ENCODE assay signal across 3 cellular contexts in genomic region chr12:56202366-56202765, GRCh38.
A peak's percentile ranks its signal among the peaks of the same experiment; 100 is the strongest.
TF ChIP-seq lines count a peak whose summit lies in the region.

No MANE protein-coding gene starts in this region.

TF ChIP-seq in SK-N-SH treated with all-trans-retinoic acid at 6 μM for 48 hours, 23 proteins besides CTCF, POLR2A, EP300 and RAD21 (continued from another document):
- TF ChIP-seq ZNF565 (CRISPR knock-in tag; conservative IDR thresholded peaks at IDR 0.05; ENCODE audit: low read depth) (no peak), CSRNP3 (CRISPR knock-in tag; IDR thresholded peaks at IDR 0.05) (no peak), ESRRG (CRISPR knock-in tag; IDR thresholded peaks at IDR 0.05) (0 out of 2 replicates have a peak, but pooled peaks have one; percentile 23), ISL1 (CRISPR knock-in tag; IDR thresholded peaks at IDR 0.05) (no peak)
TF ChIP-seq in SK-N-SH treated with all-trans-retinoic acid at 6 μM for 48 hours: peak in this region for 1.

TF ChIP-seq in SK-N-SH, 30 proteins besides CTCF, POLR2A, EP300 and RAD21:
- TF ChIP-seq TEAD4 (IDR thresholded peaks at IDR 0.05; ENCODE audit: borderline replicate concordance, insufficient read depth) (no peak), FOXJ3 (CRISPR knock-in tag; IDR thresholded peaks at IDR 0.05) (no peak), RCOR1 (IDR thresholded peaks at IDR 0.05; ENCODE audit: low read length) (no peak), MXI1 (IDR thresholded peaks at IDR 0.05; ENCODE audit: low read depth, low read length) (no peak), JUND (IDR thresholded peaks at IDR 0.05) (no peak), MAX (IDR thresholded peaks at IDR 0.05; ENCODE audit: low read depth) (no peak), FOSL2 (IDR thresholded peaks at IDR 0.05; ENCODE audit: borderline replicate concordance, low read depth) (no peak), TCF12 (IDR thresholded peaks at IDR 0.05) (no peak), CHD2 (IDR thresholded peaks at IDR 0.05; ENCODE audit: low read length, partially characterized antibody) (no peak), ZBTB33 (IDR thresholded peaks at IDR 0.05; ENCODE audit: borderline replicate concordance, low read depth) (no peak)
TF ChIP-seq in SK-N-SH: peak in this region for 0.

TF ChIP-seq in liver, 16 proteins besides CTCF, POLR2A, EP300 and RAD21 (continued from another document):
- peak; percentile 89 for TF ChIP-seq NR2F2 (IDR thresholded peaks at IDR 0.05)
- peak in 1 of 2 donors; percentile 13 for TF ChIP-seq HNF4A (conservative IDR thresholded peaks at IDR 0.05)
- TF ChIP-seq ATF3 (IDR thresholded peaks at IDR 0.05): no peak
- TF ChIP-seq HNF4G (IDR thresholded peaks at IDR 0.05): no peak
- TF ChIP-seq JUND (IDR thresholded peaks at IDR 0.05): no peak
- peak; percentile 86 to 94 for TF ChIP-seq RXRA (IDR thresholded peaks at IDR 0.05)
- no peak for TF ChIP-seq TAF1 (conservative IDR thresholded peaks at IDR 0.05)
- no peak for TF ChIP-seq FOXA2 (IDR thresholded peaks at IDR 0.05)
- TF ChIP-seq MAX (IDR thresholded peaks at IDR 0.05): no peak
- peak; percentile 30 for TF ChIP-seq YY1 (IDR thresholded peaks at IDR 0.05)
- TF ChIP-seq ZBTB33 (IDR thresholded peaks at IDR 0.05): no peak
- no peak for TF ChIP-seq EGR1 (IDR thresholded peaks at IDR 0.05; ENCODE audit: low read depth in 2 of 2)
- no peak for TF ChIP-seq GABPA (IDR thresholded peaks at IDR 0.05 in 1 of 2, conservative IDR thresholded peaks at IDR 0.05 in 1 of 2)
- no peak for TF ChIP-seq FOXA1 (IDR thresholded peaks at IDR 0.05)
- TF ChIP-seq REST (IDR thresholded peaks at IDR 0.05): no peak
